In the genomic region with DNA sequence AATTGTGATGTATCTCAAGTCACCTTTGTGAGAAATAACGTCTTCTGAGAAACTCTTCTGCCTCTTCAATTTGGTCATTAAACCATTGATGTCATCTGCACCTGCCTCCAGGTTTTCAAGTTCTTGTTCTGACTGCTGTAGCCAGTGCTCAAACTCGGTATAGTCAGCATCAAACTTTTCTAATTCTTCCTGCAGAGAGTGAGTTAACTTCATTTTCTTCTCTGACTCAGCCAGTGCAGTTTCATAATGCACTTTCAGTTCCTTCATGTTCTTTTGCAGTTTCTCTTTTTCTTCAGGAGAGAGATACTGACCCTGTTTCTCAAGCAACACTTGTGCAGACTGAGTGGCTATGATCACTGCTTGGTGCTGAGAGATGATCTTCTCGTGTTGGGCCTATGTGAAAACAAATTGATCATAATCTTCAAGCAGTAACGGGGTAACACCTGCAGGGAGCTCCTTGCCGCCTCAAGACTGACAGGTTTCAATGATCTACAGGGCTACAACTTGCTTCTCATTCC, we compare ENCODE assay signal across 8 cellular contexts. TPM values are rescaled to one million over a fixed set of nuclear protein-coding genes. Genes with fewer than 3 reads are reported as not detected.
DNase-seq lines count a peak whose midpoint lies in the region; ATAC-seq and TF ChIP-seq lines count a peak whose summit lies in the region.

No MANE protein-coding gene starts in this region.

- peak overlapping the region; percentile 25 for H3K9ac ChIP-seq in mesenchymal stem cell (ENCODE audit: low read length)
- H3K9ac ChIP-seq in endodermal cell (ENCODE audit: extremely low read depth, low read length, poor library complexity, severe bottlenecking): no peak overlapping the region

- no peak overlapping the region for H3K23ac ChIP-seq in mesenchymal stem cell (ENCODE audit: low read length in 2 of 2)

- H3K4ac ChIP-seq in mesenchymal stem cell (ENCODE audit: low read depth in 1 of 2, low read length in 2 of 2): no peak overlapping the region

- H2BK15ac ChIP-seq in mesenchymal stem cell (ENCODE audit: low read depth, poor library complexity, severe bottlenecking): no peak overlapping the region

- H3K27ac ChIP-seq in left ventricle myocardium inferior (replicated peaks): no peak overlapping the region
- H3K27ac ChIP-seq in mesenchymal stem cell (ENCODE audit: low read length, poor library complexity, severe bottlenecking): no peak overlapping the region
- no peak overlapping the region for H3K27ac ChIP-seq in endodermal cell (ENCODE audit: low read depth, low read length)
- H3K27ac ChIP-seq in PC-9: no peak overlapping the region

- no peak overlapping the region for H2BK120ac ChIP-seq in mesenchymal stem cell (ENCODE audit: low read depth, low read length)

- intact Hi-C loops in Right ventricle myocardium inferior (cut with DNase I): loop anchor here (1.0 to 5.0 kb wide), 2 partner anchors 235 to 277 kb away; no protein-coding TSS in a partner anchor
- intact Hi-C loops in left ventricle myocardium inferior (cut with micrococcal nuclease): loop anchor here (5.0 kb wide), 1 partner anchor 237 kb away; no protein-coding TSS in a partner anchor
- intact Hi-C loops in PC-9 (cut with micrococcal nuclease; ENCODE audit: unreplicated experiment): loop anchor here (1.0 to 10.0 kb wide), 4 partner anchors 222 to 1319 kb away; no protein-coding TSS in a partner anchor

- H3K18ac ChIP-seq in mesenchymal stem cell (ENCODE audit: low read depth in 1 of 2, low read length in 2 of 2): no peak overlapping the region

- H2AFZ ChIP-seq in mesenchymal stem cell (ENCODE audit: low read depth, low read length): no peak overlapping the region
- H2AFZ ChIP-seq in PC-9: no peak overlapping the region

- H4K8ac ChIP-seq in mesenchymal stem cell (ENCODE audit: low read length): no peak overlapping the region

- no peak for TF ChIP-seq CTCF in left ventricle myocardium inferior (IDR thresholded peaks at IDR 0.05; ENCODE audit: borderline replicate concordance)
- no peak for TF ChIP-seq CTCF in endodermal cell (conservative IDR thresholded peaks at IDR 0.05)
- no peak for TF ChIP-seq CTCF in PC-9 (conservative IDR thresholded peaks at IDR 0.05)

- H3K27me3 ChIP-seq in left ventricle myocardium inferior (ENCODE audit: low read depth) (no peaks in the 10 kb centered on the region), mesenchymal stem cell (ENCODE audit: control insufficient read depth in 1 of 2, insufficient read depth in 1 of 2, low read length in 2 of 2) (no peaks in the 10 kb centered on the region), endodermal cell (ENCODE audit: control insufficient read depth, insufficient read depth, low read length, poor library complexity, severe bottlenecking) (no peaks in the 10 kb centered on the region), PC-9 (ENCODE audit: insufficient read depth, low read depth) (no peaks in the 10 kb centered on the region)

- no peak overlapping the region for H3K27ac Mint-ChIP-seq in endodermal cell

- H4K91ac ChIP-seq in mesenchymal stem cell (ENCODE audit: low read length): no peak overlapping the region

- no peaks in the 10 kb centered on the region for H3K9me2 ChIP-seq in PC-9 (ENCODE audit: insufficient read depth)

- no peaks in the 10 kb centered on the region for H3K4me1 Mint-ChIP-seq in endodermal cell

- H3K79me2 ChIP-seq in PC-9 (ENCODE audit: low read depth): no peaks in the 10 kb centered on the region

- H3F3A ChIP-seq in PC-9 (ENCODE audit: insufficient read depth, low read depth): no peaks in the 10 kb centered on the region

- POLR2A ChIA-PET in PC-9 (lab: Charles Lee; ENCODE audit: unreplicated experiment): interaction anchor here (0.6 kb wide), 1 partner anchor 224 kb away, joined by 5 read pairs; no protein-coding TSS in a partner anchor

- peaks cover 54% of the 10 kb centered on the region for H3K36me3 Mint-ChIP-seq in endodermal cell (ENCODE audit: low read depth)

- no peak for DNase-seq in Right ventricle myocardium inferior (ENCODE audit: missing footprints)
- no peak for DNase-seq in left ventricle myocardium inferior
- DNase-seq in RPMI8226: peak; percentile 84
- DNase-seq in mesenchymal stem cell: no peak
- DNase-seq in amniotic stem cell (lab: John Stamatoyannopoulos, UW): no peak
- no peak for DNase-seq in endodermal cell
- no peak for DNase-seq in PC-9

- no peak overlapping the region for H3K14ac ChIP-seq in mesenchymal stem cell (ENCODE audit: low read length in 2 of 2)

- H3K27me3 Mint-ChIP-seq in endodermal cell (ENCODE audit: insufficient read depth): no peaks in the 10 kb centered on the region

- H3K4me1 ChIP-seq in left ventricle myocardium inferior (peaks cover 5% of the 10 kb centered on the region), mesenchymal stem cell (ENCODE audit: control insufficient read depth, insufficient read depth, low read depth, low read length) (no peaks in the 10 kb centered on the region), endodermal cell (ENCODE audit: control insufficient read depth, insufficient read depth, low read length) (no peaks in the 10 kb centered on the region), PC-9 (replicated peaks; ENCODE audit: insufficient read depth) (no peaks in the 10 kb centered on the region)

- no peaks in the 10 kb centered on the region for H4K20me1 ChIP-seq in PC-9 (ENCODE audit: insufficient read depth)

- H3K36me3 ChIP-seq in left ventricle myocardium inferior (peaks cover 83% of the 10 kb centered on the region), mesenchymal stem cell (ENCODE audit: control insufficient read depth in 1 of 2, insufficient read depth in 2 of 2, low read depth in 1 of 2, low read length in 2 of 2) (peaks cover 20 to 82% of the 10 kb centered on the region in 2 experiments), endodermal cell (ENCODE audit: control insufficient read depth, insufficient read depth, low read length) (peaks cover 71% of the 10 kb centered on the region), PC-9 (ENCODE audit: low read depth) (peaks cover 17% of the 10 kb centered on the region)

- no peaks in the 10 kb centered on the region for H3K9me3 ChIP-seq in left ventricle myocardium inferior (replicated peaks)
- no peaks in the 10 kb centered on the region for H3K9me3 ChIP-seq in mesenchymal stem cell (ENCODE audit: control insufficient read depth, low read length)
- no peaks in the 10 kb centered on the region for H3K9me3 ChIP-seq in endodermal cell (ENCODE audit: control insufficient read depth, low read length)
- no peaks in the 10 kb centered on the region for H3K9me3 ChIP-seq in PC-9 (ENCODE audit: insufficient read depth, low read depth)

- H3K79me1 ChIP-seq in mesenchymal stem cell (replicated peaks; ENCODE audit: low read length, poor library complexity, severe bottlenecking): peaks cover 15% of the 10 kb centered on the region

- peak; percentile 46 for ATAC-seq in Right ventricle myocardium inferior
- peak; percentile 94 for ATAC-seq in HG02798 (IDR thresholded peaks at IDR 0.05; ENCODE audit: poor library complexity, unreplicated experiment)

- no peaks in the 10 kb centered on the region for H3K9me3 Mint-ChIP-seq in endodermal cell

- H2BK5ac ChIP-seq in mesenchymal stem cell (ENCODE audit: low read depth, low read length, poor library complexity, severe bottlenecking): no peak overlapping the region

- H3K4me3 Mint-ChIP-seq in endodermal cell: no peak overlapping the region

- 98% methylated on average over 5 of the region's 5 CpGs for WGBS in mesenchymal stem cell
- 91 to 92% methylated on average over 5 of the region's 5 CpGs for WGBS in endodermal cell (ENCODE audit: insufficient coverage in 1 of 2, insufficient read length in 1 of 2), 2 experiments

- no peak overlapping the region for H2AK5ac ChIP-seq in mesenchymal stem cell (ENCODE audit: low read length, severe bottlenecking)

- CTCF ChIA-PET in PC-9 (lab: Charles Lee): interaction anchor here (1.4 kb wide), 1 partner anchor 229 kb away, joined by 3 read pairs; no protein-coding TSS in a partner anchor

- BruUV-seq in PC-9 (replicated peaks; lab: Mats Ljungman, UMichigan): no TSS peak

- H3K4me2 ChIP-seq in mesenchymal stem cell (ENCODE audit: low read length, poor library complexity, severe bottlenecking): no peak overlapping the region
- H3K4me2 ChIP-seq in PC-9: no peak overlapping the region

- H2BK12ac ChIP-seq in mesenchymal stem cell (ENCODE audit: low read length in 2 of 2): no peak overlapping the region

- H3K4me3 ChIP-seq in left ventricle myocardium inferior (no peak overlapping the region), mesenchymal stem cell (ENCODE audit: insufficient read depth in 1 of 2, low read depth in 1 of 2, low read length in 2 of 2) (peak overlapping the region in 1 of 2 experiments; percentile 24), endodermal cell (ENCODE audit: low read length) (no peak overlapping the region), PC-9 (no peak overlapping the region)

RNA-seq across cellular contexts. Expression of a gene that starts 48.8 kb away (rescaled TPM):
- total RNA-seq in Right ventricle myocardium inferior: 243 TPM
- 331 TPM for total RNA-seq in left ventricle myocardium inferior
- polyA plus RNA-seq in mesenchymal stem cell (2013, experiment 1 of 2): 35.4 TPM
- 31.9 TPM for polyA plus RNA-seq in mesenchymal stem cell (2013, experiment 2 of 2)
- 100 to 1,000 TPM; 101 to 113 TPM for total RNA-seq in endodermal cell
- polyA plus RNA-seq in endodermal cell (2013, experiment 1 of 2): 66.5 TPM
- polyA plus RNA-seq in endodermal cell (2013, experiment 2 of 2): 66.8 TPM
- 217 and 237 TPM in 2 replicates for total RNA-seq in PC-9 (2021)
